In genomic region chr14:104940526-104941150, GRCh38 we compare ENCODE assay signal across 15 cellular contexts. TPM values are rescaled to one million over a fixed set of nuclear protein-coding genes. Genes with fewer than 3 reads are reported as not detected.
A peak's percentile ranks its signal among the peaks of the same experiment; 100 is the strongest.
DNase-seq lines count a peak whose midpoint lies in the region; ATAC-seq and TF ChIP-seq lines count a peak whose summit lies in the region.
"Had no signal": no experiment of that assay in that cellular context is flagged by ENCODE, and none has a peak within 500 bp of the region (broad histone marks: within the 10 kb centered on the region; RNA-seq: fewer than 3 reads in every experiment).

No MANE protein-coding gene starts in this region.

- no peaks in the 10 kb centered on the region for H3K79me2 ChIP-seq in osteoblast (ENCODE audit: insufficient read depth, low read length)

- H3K27ac ChIP-seq in osteoblast (ENCODE audit: low read depth, low read length) = no peak overlapping the region
- H3K27ac ChIP-seq: skin epidermis, thyroid gland had no signal

- no peak overlapping the region for H3K4me2 ChIP-seq in osteoblast (ENCODE audit: insufficient read depth, low read length)

- no peaks in the 10 kb centered on the region for H3K9me3 Mint-ChIP-seq in nephron progenitor cell
- H3K9me3 Mint-ChIP-seq: naive thymus-derived CD4-positive, alpha-beta T cell had no signal

- TF ChIP-seq CTCF in HFF-Myc (IDR thresholded peaks at IDR 0.05; ENCODE audit: low read depth, low read length, missing control alignments) (peak; percentile 32), osteoblast (IDR thresholded peaks at IDR 0.05; ENCODE audit: extremely low read depth, low read depth, low read length) (peak; percentile 39), nephron progenitor cell (IDR thresholded peaks at IDR 0.05) (no peak)

- H3K27ac Mint-ChIP-seq in nephron progenitor cell = no peak overlapping the region
- H3K27ac Mint-ChIP-seq: naive thymus-derived CD4-positive, alpha-beta T cell had no signal

- peaks cover 62% of the 10 kb centered on the region for H3K27me3 Mint-ChIP-seq in nephron progenitor cell (ENCODE audit: low read depth, poor library complexity)

- no peaks in the 10 kb centered on the region for H3K4me1 ChIP-seq in osteoblast (ENCODE audit: insufficient read depth, low read length)

- H3K9me3 ChIP-seq in osteoblast (ENCODE audit: low read depth, low read length) = no peaks in the 10 kb centered on the region
- H3K9me3 ChIP-seq: thyroid gland had no signal

- H3K4me3 Mint-ChIP-seq in nephron progenitor cell = no peak overlapping the region
- H3K4me3 Mint-ChIP-seq: naive thymus-derived CD4-positive, alpha-beta T cell had no signal

- no peaks in the 10 kb centered on the region for H3K4me1 Mint-ChIP-seq in nephron progenitor cell
- H3K4me1 Mint-ChIP-seq: naive thymus-derived CD4-positive, alpha-beta T cell had no signal

- H3K36me3 ChIP-seq in osteoblast (ENCODE audit: insufficient read depth, low read length) = no peaks in the 10 kb centered on the region
- H3K36me3 ChIP-seq: thyroid gland had no signal

- H4K20me1 ChIP-seq in osteoblast (ENCODE audit: insufficient read depth, low read length) = no peaks in the 10 kb centered on the region

- DNase-seq in SIG-M5 treated with dmso at 0.1 percent for 504 hours (lab: John Stamatoyannopoulos, UW; ENCODE audit: unreplicated experiment) = peak; percentile 9
- DNase-seq in SIG-M5 (lab: John Stamatoyannopoulos, UW) = no peak
- DNase-seq in HFF-Myc (ENCODE audit: extremely low read depth, low read depth) = no peak
- DNase-seq in cerebellar cortex (ENCODE audit: low spot score) = peak; percentile 39
- peak; percentile 68 for DNase-seq in osteoblast (ENCODE audit: insufficient read length, low spot score, missing footprints)
- no peak for DNase-seq in DMS153 (lab: John Stamatoyannopoulos, UW)
- no peak for DNase-seq in nephron progenitor cell
- DNase-seq: caudate nucleus; EL; naive thymus-derived CD4-positive, alpha-beta T cell; NCI-H1105 treated with DMSO at 0.1 percent for 48 hours; NCI-H774; thyroid gland had no signal

- H3K27me3 ChIP-seq in osteoblast (ENCODE audit: insufficient read depth, low read length) = peaks cover 3% of the 10 kb centered on the region
- H3K27me3 ChIP-seq: thyroid gland had no signal

- ATAC-seq in GM21423 (IDR thresholded peaks at IDR 0.05; ENCODE audit: unreplicated experiment) = no peak
- ATAC-seq: naive thymus-derived CD4-positive, alpha-beta T cell had no signal

- H2AFZ ChIP-seq in osteoblast (ENCODE audit: low read length) = no peak overlapping the region

- H3K36me3 Mint-ChIP-seq in nephron progenitor cell (ENCODE audit: low read depth) = no peaks in the 10 kb centered on the region
- H3K36me3 Mint-ChIP-seq: naive thymus-derived CD4-positive, alpha-beta T cell had no signal

- no peak overlapping the region for H3K4me3 ChIP-seq in HFF-Myc (replicated peaks; ENCODE audit: low read depth, low read length)
- no peak overlapping the region for H3K4me3 ChIP-seq in osteoblast (ENCODE audit: insufficient read depth, low read length)
- H3K4me3 ChIP-seq: skin epidermis, thyroid gland had no signal

RNA-seq across cellular contexts. Expression of gene PLD4, which starts 16.0 kb away (rescaled TPM):
- not detected in 2 replicates for total RNA-seq in osteoblast

RNA-seq across cellular contexts. Expression of gene AHNAK2, which starts 37.5 kb away (rescaled TPM):
- 30.8 and 31.8 TPM in 2 replicates for total RNA-seq in osteoblast

RNA-seq across cellular contexts. Expression of gene CLBA1, which starts 45.0 kb away (rescaled TPM):
- 11.5 and 12.3 TPM in 2 replicates for total RNA-seq in osteoblast

Comparison
In these comparisons a context has a peak if more than half of its experiments do, and no peak if none do; other contexts are left out.
1. DNase-seq: peak in SIG-M5 treated with dmso at 0.1 percent for 504 hours (single experiment), cerebellar cortex (single experiment) and osteoblast (single experiment); none in SIG-M5 (single experiment), HFF-Myc (single experiment), DMS153 (single experiment) and nephron progenitor cell (single experiment).